Comparison of ENCODE assay signal across 29 cellular contexts in genomic region chr14:70343141-70343540, GRCh38.
"Had no signal": no experiment of that assay in that cellular context is flagged by ENCODE, and none has a peak within 500 bp of the region (broad histone marks: within the 10 kb centered on the region; RNA-seq: fewer than 3 reads in every experiment).

No MANE protein-coding gene starts in this region.

- H3K9ac ChIP-seq: parathyroid adenoma had no signal

- H3K27ac Mint-ChIP-seq: natural killer cell treated with Interleukin-12 subunit alpha and Interleukin-12 subunit beta and Interleukin-15 and Interleukin-18, amount 100 ng/mL, for 72 hours; nephron progenitor cell; stimulated activated effector memory CD8-positive, alpha-beta T cell treated with anti-CD3 and anti-CD28 coated beads, Interleukin-12 subunit alpha, Interleukin-12 subunit beta, amount 100 ng/mL, for 72 hours; stimulated activated naive B cell treated with anti-CD40 and anti-IgM and Interleukin-4, amounts not matched to agents 10 μg/mL and 1 μg/mL and 100 μg/mL, for 72 hours; stimulated activated naive CD8-positive, alpha-beta T cell treated with anti-CD3 and anti-CD28 coated beads, Interleukin-15, Interleukin-2, amounts not matched to agents 100 ng/mL and 50 ng/mL, for 24 hours had no signal

- H3K27me3 Mint-ChIP-seq: natural killer cell treated with Interleukin-12 subunit alpha and Interleukin-12 subunit beta and Interleukin-15 and Interleukin-18, amount 100 ng/mL, for 72 hours; progenitor cell of endocrine pancreas; stimulated activated naive B cell treated with anti-CD40 and anti-IgM and Interleukin-4, amounts not matched to agents 10 μg/mL and 1 μg/mL and 100 μg/mL, for 72 hours; stimulated activated naive CD8-positive, alpha-beta T cell treated with anti-CD3 and anti-CD28 coated beads, Interleukin-15, Interleukin-2, amounts not matched to agents 100 ng/mL and 50 ng/mL, for 24 hours had no signal

- H3K27me3 ChIP-seq: neutrophil, ovary, right lobe of liver, sigmoid colon, stomach, thyroid gland, tibial nerve, upper lobe of left lung, vagina had no signal

- H3K4me1 ChIP-seq: parathyroid adenoma, sigmoid colon, thyroid gland, tibial nerve, upper lobe of left lung, vagina had no signal

- H3K9me3 ChIP-seq: ovary, psoas muscle, right lobe of liver, thyroid gland, vagina had no signal

- H3K4me3 Mint-ChIP-seq: natural killer cell treated with Interleukin-12 subunit alpha and Interleukin-12 subunit beta and Interleukin-15 and Interleukin-18, amount 100 ng/mL, for 72 hours; nephron progenitor cell; neural crest cell; stimulated activated effector memory CD8-positive, alpha-beta T cell treated with anti-CD3 and anti-CD28 coated beads, Interleukin-12 subunit alpha, Interleukin-12 subunit beta, amount 100 ng/mL, for 72 hours; stimulated activated naive B cell treated with anti-CD40 and anti-IgM and Interleukin-4, amounts not matched to agents 10 μg/mL and 1 μg/mL and 100 μg/mL, for 72 hours; stimulated activated naive CD8-positive, alpha-beta T cell treated with anti-CD3 and anti-CD28 coated beads, Interleukin-15, Interleukin-2, amounts not matched to agents 100 ng/mL and 50 ng/mL, for 24 hours had no signal

- ATAC-seq: natural killer cell treated with Interleukin-12 subunit alpha and Interleukin-12 subunit beta and Interleukin-15 and Interleukin-18, amount 100 ng/mL, for 72 hours; psoas muscle; right cardiac atrium; right lobe of liver; stimulated activated effector memory CD8-positive, alpha-beta T cell treated with anti-CD3 and anti-CD28 coated beads, Interleukin-12 subunit alpha, Interleukin-12 subunit beta, amount 100 ng/mL, for 72 hours; stimulated activated naive B cell treated with anti-CD40 and anti-IgM and Interleukin-4, amounts not matched to agents 10 μg/mL and 1 μg/mL and 100 μg/mL, for 72 hours had no signal

- H3K36me3 ChIP-seq: neutrophil, ovary, right lobe of liver, thoracic aorta, thyroid gland had no signal

- H2AFZ ChIP-seq: parathyroid adenoma had no signal

- H3K4me1 Mint-ChIP-seq: nephron progenitor cell, neural crest cell had no signal

- DNase-seq: nephron progenitor cell; nucleus accumbens; ovary; posterior cingulate gyrus; psoas muscle; right cardiac atrium; right lobe of liver; sigmoid colon; small intestine; stimulated activated CD4-positive, alpha-beta T cell treated with anti-CD3 and anti-CD28 coated beads, Interleukin-15, amount 100 ng/mL, for 24 hours; stimulated activated CD4-positive, alpha-beta T cell treated with anti-CD3 and anti-CD28 coated beads, Interleukin-2, amount 100 ng/mL, for 24 hours; stimulated activated CD4-positive, alpha-beta T cell treated with anti-CD3 and anti-CD28 coated beads, Interleukin-2, amount 100 ng/mL, for 48 hours; stimulated activated CD4-positive, alpha-beta T cell treated with anti-CD3 and anti-CD28 coated beads, Interleukin-4, amount 100 ng/mL, for 24 hours; stimulated activated naive B cell treated with anti-CD40 and anti-IgM and Interleukin-4, amounts not matched to agents 10 μg/mL and 1 μg/mL and 100 μg/mL, for 72 hours; stimulated activated naive CD4-positive, alpha-beta T cell treated with Interleukin-2 at 50 U/mL for 16 hours; stomach; thyroid gland; trophoblast cell; upper lobe of left lung had no signal

- H3K4me3 ChIP-seq: ovary, psoas muscle, right lobe of liver, sigmoid colon, stomach, thoracic aorta, thyroid gland, tibial nerve, upper lobe of left lung, vagina had no signal

- H3K27ac ChIP-seq: neutrophil, ovary, parathyroid adenoma, psoas muscle, right lobe of liver, sigmoid colon, stomach, thoracic aorta, thyroid gland, tibial nerve, upper lobe of left lung, vagina had no signal
